Comparison of ENCODE assay signal across 8 cellular contexts in the genomic region with DNA sequence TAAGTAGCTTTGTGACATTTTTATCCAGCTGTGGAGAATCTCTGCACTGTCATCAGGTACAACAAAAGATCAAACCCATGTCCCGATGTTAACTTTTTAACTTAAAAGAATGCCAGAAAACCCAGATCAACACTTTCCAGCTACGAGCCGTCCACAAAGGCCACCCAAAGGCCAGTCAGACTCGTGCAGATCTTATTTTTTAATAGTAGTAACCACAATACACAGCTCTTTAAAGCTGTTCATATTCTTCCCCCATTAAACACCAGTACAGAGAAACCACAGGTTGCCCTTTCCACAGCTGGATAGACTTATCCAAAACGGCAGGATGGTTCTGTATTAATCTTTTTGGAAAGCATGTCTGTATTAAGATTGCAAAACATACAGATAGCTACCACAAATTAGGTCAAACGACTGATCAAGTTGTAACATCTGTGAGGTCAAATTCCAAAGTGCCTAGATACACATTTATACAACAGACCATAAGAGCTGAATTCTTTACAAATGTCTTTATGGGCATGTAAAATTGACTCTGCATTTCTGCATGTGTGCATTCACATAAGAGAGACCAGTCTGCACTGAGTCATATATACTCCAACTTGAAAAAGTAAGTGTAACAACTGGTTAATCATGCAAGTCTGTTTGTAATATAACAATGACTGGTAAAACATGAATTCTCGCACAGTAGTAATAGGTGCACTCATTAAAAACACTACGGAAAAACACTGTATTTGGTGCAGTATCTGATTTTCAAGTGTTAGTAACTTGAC. TPM values are rescaled to one million over a fixed set of nuclear protein-coding genes. Genes with fewer than 3 reads are reported as not detected.
DNase-seq lines count a peak whose midpoint lies in the region; ATAC-seq and TF ChIP-seq lines count a peak whose summit lies in the region.

No MANE protein-coding gene starts in this region.

- H3K36me3 ChIP-seq in BJ (ENCODE audit: control insufficient read depth, insufficient read depth, low read length) (peaks cover 8% of the 10 kb centered on the region), hepatocyte (replicated peaks; ENCODE audit: insufficient read depth, low read depth) (peaks cover 7% of the 10 kb centered on the region)

- H4K20me1 ChIP-seq in hepatocyte (ENCODE audit: insufficient read depth, poor library complexity, severe bottlenecking): peaks cover 27% of the 10 kb centered on the region

- ATAC-seq in activated CD8-positive, alpha-beta T cell treated with anti-CD3 and anti-CD28 coated beads, Interleukin-2, amount 10 ng/mL, durations not matched to agents 7 days and 5 days: no peak
- ATAC-seq in GM19035 (IDR thresholded peaks at IDR 0.05; ENCODE audit: unreplicated experiment) (no peak), GM21529 (IDR thresholded peaks at IDR 0.05; ENCODE audit: unreplicated experiment) (no peak), GM18909 (IDR thresholded peaks at IDR 0.05; ENCODE audit: poor library complexity, unreplicated experiment) (no peak)

- peaks cover 28% of the 10 kb centered on the region for H3K4me1 ChIP-seq in hepatocyte (ENCODE audit: insufficient read depth)

- H3K27ac ChIP-seq in hepatocyte: peak overlapping the region; percentile 99

- H2AFZ ChIP-seq in hepatocyte: no peak overlapping the region

- TF ChIP-seq CTCF in BJ (IDR thresholded peaks at IDR 0.05; ENCODE audit: insufficient read depth, low read depth, low read length) (no peak), HFFc6 (IDR thresholded peaks at IDR 0.05) (no peak), hepatocyte (IDR thresholded peaks at IDR 0.05; ENCODE audit: poor library complexity) (no peak)

- H3K27me3 Mint-ChIP-seq in HFFc6 (ENCODE audit: insufficient read depth): peaks cover 16% of the 10 kb centered on the region
- no peaks in the 10 kb centered on the region for H3K27me3 Mint-ChIP-seq in activated CD8-positive, alpha-beta T cell treated with anti-CD3 and anti-CD28 coated beads, Interleukin-2, amount 10 ng/mL, durations not matched to agents 7 days and 5 days (ENCODE audit: low read depth)

- peak overlapping the region; percentile 83 for H3K4me2 ChIP-seq in hepatocyte

- H3K27me3 ChIP-seq in BJ (ENCODE audit: control insufficient read depth, insufficient read depth, low read length) (no peaks in the 10 kb centered on the region), hepatocyte (no peaks in the 10 kb centered on the region)

- peaks cover 50% of the 10 kb centered on the region for H3K36me3 Mint-ChIP-seq in HFFc6 (ENCODE audit: low read depth)
- peaks cover 52% of the 10 kb centered on the region for H3K36me3 Mint-ChIP-seq in activated CD8-positive, alpha-beta T cell treated with anti-CD3 and anti-CD28 coated beads, Interleukin-2, amount 10 ng/mL, durations not matched to agents 7 days and 5 days (ENCODE audit: low read depth)

- H3K27ac Mint-ChIP-seq in HFFc6: peak overlapping the region; percentile 90
- peak overlapping the region; percentile 85 for H3K27ac Mint-ChIP-seq in activated CD8-positive, alpha-beta T cell treated with anti-CD3 and anti-CD28 coated beads, Interleukin-2, amount 10 ng/mL, durations not matched to agents 7 days and 5 days

- H3K4me3 ChIP-seq in BJ (ENCODE audit: low read depth, low read length): peak overlapping the region; percentile 77
- peak overlapping the region; percentile 91 for H3K4me3 ChIP-seq in hepatocyte
- H3K4me3 ChIP-seq in skeletal muscle cell (ENCODE audit: low read depth, low read length): peak overlapping the region; percentile 81

- H3K9me3 ChIP-seq in hepatocyte (ENCODE audit: low read depth): no peaks in the 10 kb centered on the region

- no peaks in the 10 kb centered on the region for H3K9me2 ChIP-seq in hepatocyte (replicated peaks; ENCODE audit: insufficient read depth)

- no peaks in the 10 kb centered on the region for H3K9me3 Mint-ChIP-seq in HFFc6
- H3K9me3 Mint-ChIP-seq in activated CD8-positive, alpha-beta T cell treated with anti-CD3 and anti-CD28 coated beads, Interleukin-2, amount 10 ng/mL, durations not matched to agents 7 days and 5 days (ENCODE audit: insufficient read depth): no peaks in the 10 kb centered on the region

- no peak for DNase-seq in BJ (ENCODE audit: low read depth)
- peak; percentile 67 for DNase-seq in HFFc6
- no peak for DNase-seq in activated CD8-positive, alpha-beta T cell treated with anti-CD3 and anti-CD28 coated beads, Interleukin-2, amount 10 ng/mL, durations not matched to agents 7 days and 5 days
- DNase-seq in hepatocyte (ENCODE audit: low spot score): no peak
- no peak for DNase-seq in skeletal muscle cell (ENCODE audit: low read depth)

- CTCF ChIA-PET in BJ (lab: Yijun Ruan, JAX): interaction anchor here (0.6 to 2.9 kb wide), 8 partner anchors 106 to 838 kb away, joined by 3 to 21 read pairs (median 6); no protein-coding TSS in a partner anchor
- CTCF ChIA-PET in activated CD8-positive, alpha-beta T cell treated with anti-CD3 and anti-CD28 coated beads, Interleukin-2, amount 10 ng/mL, durations not matched to agents 7 days and 5 days (lab: Charles Lee): interaction anchor here (0.8 to 3.0 kb wide), 11 partner anchors 8 to 500 kb away, joined by 3 to 32 read pairs (median 3); no protein-coding TSS in a partner anchor

- peak overlapping the region; percentile 97 for H3K4me3 Mint-ChIP-seq in HFFc6
- peak overlapping the region; percentile 86 for H3K4me3 Mint-ChIP-seq in activated CD8-positive, alpha-beta T cell treated with anti-CD3 and anti-CD28 coated beads, Interleukin-2, amount 10 ng/mL, durations not matched to agents 7 days and 5 days

- peaks cover 68% of the 10 kb centered on the region for H3K79me2 ChIP-seq in hepatocyte

- 4% methylated on average over 8 of the region's 8 CpGs for WGBS in hepatocyte (ENCODE audit: low lambda C conversion rate, missing lambda C conversion rate)

- H3K4me1 Mint-ChIP-seq in HFFc6 (ENCODE audit: low read depth): peaks cover 77% of the 10 kb centered on the region
- peaks cover 49% of the 10 kb centered on the region for H3K4me1 Mint-ChIP-seq in activated CD8-positive, alpha-beta T cell treated with anti-CD3 and anti-CD28 coated beads, Interleukin-2, amount 10 ng/mL, durations not matched to agents 7 days and 5 days (ENCODE audit: low read depth)

- POLR2A ChIA-PET in BJ (lab: Charles Lee): interaction anchor here (0.5 to 1.6 kb wide), 3 partner anchors 115 to 352 kb away, joined by 3 to 6 read pairs (median 3); no protein-coding TSS in a partner anchor
- POLR2A ChIA-PET in activated CD8-positive, alpha-beta T cell treated with anti-CD3 and anti-CD28 coated beads, Interleukin-2, amount 10 ng/mL, durations not matched to agents 7 days and 5 days (lab: Charles Lee): interaction anchor here (0.8 to 1.6 kb wide), 7 partner anchors 8 to 479 kb away, joined by 3 to 17 read pairs (median 5); no protein-coding TSS in a partner anchor

RNA-seq across cellular contexts. Expression of gene IRF2BP2, which starts 5.1 kb away (rescaled TPM):
- polyA plus RNA-seq in BJ (2011; rRNA removed): 12.5 and 20.7 TPM in 2 replicates
- 21.2 and 34.0 TPM in 2 replicates for polyA minus RNA-seq in BJ (2011; rRNA and poly(A)+ RNA removed)
- total RNA-seq in HFFc6 (2021; fragmentation: NEBNext Ultra II Directional; extraction: Animal tissue kit (Norgen Biotek cat#: 25700)): 10 to 100 TPM; 58.6 to 87.1 (median 73.2) TPM
- 10 to 100 TPM; 71.5 to 72.0 TPM for total RNA-seq in activated CD8-positive, alpha-beta T cell treated with anti-CD3 and anti-CD28 coated beads, Interleukin-2, amount 10 ng/mL, durations not matched to agents 7 days and 5 days
- 113 and 135 TPM in 2 replicates for total RNA-seq in hepatocyte
- 65.9 and 68.2 TPM in 2 replicates for polyA plus RNA-seq in hepatocyte
